Comparison of ENCODE assay signal across 8 cellular contexts in the genomic region with DNA sequence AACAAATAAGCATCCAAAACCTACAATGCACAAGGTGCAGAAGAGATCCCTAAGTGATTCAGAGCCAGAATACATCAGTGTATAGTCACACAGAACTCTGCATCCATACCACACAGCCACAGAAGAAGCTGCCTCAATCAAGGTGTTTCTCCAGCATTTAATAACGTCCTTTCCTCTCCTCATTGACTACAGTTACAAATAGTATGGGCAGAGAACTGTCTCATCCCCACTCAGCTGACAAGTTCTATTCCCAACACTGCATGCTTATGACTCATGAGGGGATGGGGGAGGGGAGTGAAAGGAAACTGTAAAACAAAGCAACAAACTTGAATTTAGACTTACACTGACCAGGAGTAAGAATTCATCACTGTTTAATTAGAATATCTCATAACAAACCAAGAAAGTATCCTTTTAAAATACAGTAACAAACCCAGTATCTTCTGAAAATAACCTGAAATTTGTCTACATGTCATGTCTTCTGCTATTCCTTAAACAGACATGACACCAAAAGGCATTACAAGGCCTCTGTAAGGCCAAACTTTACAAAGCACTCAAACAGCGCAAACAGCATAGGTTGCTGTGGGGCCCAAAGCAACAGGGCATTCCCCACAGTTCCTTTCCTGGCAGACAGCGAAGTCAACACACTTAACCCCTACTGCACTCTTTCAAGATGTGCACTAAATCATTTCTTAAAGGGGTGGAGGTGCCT. TPM values are rescaled to one million over a fixed set of nuclear protein-coding genes. Genes with fewer than 3 reads are reported as not detected.
A peak's percentile ranks its signal among the peaks of the same experiment; 100 is the strongest.
DNase-seq lines count a peak whose midpoint lies in the region; FAIRE-seq and TF ChIP-seq lines count a peak whose summit lies in the region.

No MANE protein-coding gene starts in this region.

- peak; percentile 72 for FAIRE-seq in islet of Langerhans (lab: Jason Lieb, UNC)

- POLR2A ChIA-PET in HEK293 (lab: Yijun Ruan, JAX) (no interaction called here), MCF 10A (lab: Yijun Ruan, JAX) (interaction anchor here (0.6 to 5.2 kb wide), 9 partner anchors 8 to 97 kb away, joined by 3 to 44 read pairs (median 4); no protein-coding TSS in a partner anchor)

- H3K4me3 Mint-ChIP-seq in Calu3 (ENCODE audit: low read depth, unreplicated experiment) (peak overlapping the region; percentile 8), MCF 10A (ENCODE audit: unreplicated experiment) (peak overlapping the region; percentile 19)

- H3K4me3 ChIP-seq in HEK293 (ENCODE audit: low read depth, low read length), result no peak overlapping the region

- no peaks in the 10 kb centered on the region; a peak in 1 of 3 replicates for H3K36me3 ChIP-seq in HEK293 (ENCODE audit: control insufficient read depth in 2 of 2, insufficient read depth in 1 of 2, low read length in 2 of 2)

- no peaks in the 10 kb centered on the region for H3K9me3 Mint-ChIP-seq in Calu3 (ENCODE audit: low read depth, unreplicated experiment)
- H3K9me3 Mint-ChIP-seq in MCF 10A (ENCODE audit: unreplicated experiment), result no peaks in the 10 kb centered on the region

- TF ChIP-seq CTCF in Calu3 (IDR thresholded peaks at IDR 0.05; ENCODE audit: unreplicated experiment) (no peak), HEK293 (tag by site-specific recombination; IDR thresholded peaks at IDR 0.05) (no peak), MCF 10A (IDR thresholded peaks at IDR 0.05; ENCODE audit: unreplicated experiment) (no peak)

- no peaks in the 10 kb centered on the region for H3K9me3 ChIP-seq in HEK293 (ENCODE audit: control insufficient read depth, insufficient read depth, low read depth, low read length)

- H3K4me1 ChIP-seq in HEK293 (ENCODE audit: control insufficient read depth, insufficient read depth, low read length), result peaks cover 18% of the 10 kb centered on the region

- peak; percentile 48 for DNase-seq in Calu3
- DNase-seq in RPMI7951 (ENCODE audit: low read depth), result peak; percentile 74
- peak; percentile 83 for DNase-seq in MCF 10A (ENCODE audit: unreplicated experiment)
- peak; percentile 70 for DNase-seq in smooth muscle cell of the brain vasculature (ENCODE audit: low read depth, low spot score)
- no peak for DNase-seq in DMS153 treated with DMSO at 0.1 percent for 48 hours (lab: John Stamatoyannopoulos, UW; ENCODE audit: unreplicated experiment)
- no peak for DNase-seq in NCI-H524 (lab: John Stamatoyannopoulos, UW)

- H3K36me3 Mint-ChIP-seq in Calu3 (ENCODE audit: insufficient read depth, unreplicated experiment) (peaks cover 20% of the 10 kb centered on the region), MCF 10A (ENCODE audit: insufficient read depth, unreplicated experiment) (peaks cover 20% of the 10 kb centered on the region)

- intact Hi-C loops in Calu3 (cut with micrococcal nuclease; ENCODE audit: unreplicated experiment), result no loop called here
- intact Hi-C loops in MCF 10A (cut with micrococcal nuclease), result no loop called here

- H3K27me3 Mint-ChIP-seq in Calu3 (ENCODE audit: unreplicated experiment), result no peaks in the 10 kb centered on the region
- no peaks in the 10 kb centered on the region for H3K27me3 Mint-ChIP-seq in MCF 10A (ENCODE audit: insufficient read depth, unreplicated experiment)

- H3K4me1 Mint-ChIP-seq in Calu3 (ENCODE audit: low read depth, unreplicated experiment), result peaks cover 42% of the 10 kb centered on the region
- peaks cover 35% of the 10 kb centered on the region for H3K4me1 Mint-ChIP-seq in MCF 10A (ENCODE audit: insufficient read depth, unreplicated experiment)

- CTCF ChIA-PET in Calu3 (lab: Charles Lee) (interaction anchor here (0.5 to 1.0 kb wide), 2 partner anchors 29 to 69 kb away, joined by 4 read pairs; partner anchors contain the start of gene CELF1), HEK293 (lab: Yijun Ruan, JAX) (interaction anchor here (1.2 to 1.6 kb wide), 2 partner anchors 14 to 28 kb away, joined by 3 read pairs; no protein-coding TSS in a partner anchor), MCF 10A (lab: Yijun Ruan, JAX) (interaction anchor here (0.9 kb wide), 2 partner anchors 30 to 113 kb away, joined by 3 to 4 read pairs; no protein-coding TSS in a partner anchor)

- BruUV-seq in Calu3 (replicated peaks; lab: Mats Ljungman, UMichigan) (no TSS peak), MCF 10A (replicated peaks; lab: Mats Ljungman, UMichigan) (no TSS peak)

- peak overlapping the region; percentile 27 for H3K27ac ChIP-seq in HEK293 (ENCODE audit: extremely low read depth, low read depth, low read length)

- H3K27ac Mint-ChIP-seq in Calu3 (ENCODE audit: unreplicated experiment) (peak overlapping the region; percentile 91), MCF 10A (ENCODE audit: low read depth, unreplicated experiment) (peak overlapping the region; percentile 47)

TF ChIP-seq in HEK293, 187 proteins besides CTCF, POLR2A, EP300 and RAD21 (continues in another document):
- TF ChIP-seq TCF7L2 (IDR thresholded peaks at IDR 0.05; ENCODE audit: borderline replicate concordance, low read depth, low read length) (no peak), ZNF660 (tag by site-specific recombination; IDR thresholded peaks at IDR 0.05) (no peak), SCRT1 (tag by site-specific recombination; IDR thresholded peaks at IDR 0.05; ENCODE audit: borderline replicate concordance) (peak; percentile 89), ZNF600 (tag by site-specific recombination; IDR thresholded peaks at IDR 0.05) (peak; percentile 91), ZNF692 (tag by site-specific recombination; IDR thresholded peaks at IDR 0.05) (peak; percentile 86), ZFP69B (tag by site-specific recombination; IDR thresholded peaks at IDR 0.05) (peak; percentile 92), KLF16 (tag by site-specific recombination; IDR thresholded peaks at IDR 0.05) (no peak), INSM2 (tag by site-specific recombination; IDR thresholded peaks at IDR 0.05) (0 out of 2 replicates have a peak, but pooled peaks have one; percentile 36), ZNF114 (tag by site-specific recombination; IDR thresholded peaks at IDR 0.05) (no peak), ZNF366 (tag by site-specific recombination; conservative IDR thresholded peaks at IDR 0.05) (peak; percentile 50; the same call in 1 of the 2 replicates), GLIS1 (tag by site-specific recombination; IDR thresholded peaks at IDR 0.05) (no peak), ZFP37 (tag by site-specific recombination; IDR thresholded peaks at IDR 0.05) (peak; percentile 28; the same call in 1 of the 2 replicates), ZSCAN23 (tag by site-specific recombination; IDR thresholded peaks at IDR 0.05) (0 out of 2 replicates have a peak, but pooled peaks have one; percentile 11), ZEB2 (tag by site-specific recombination; IDR thresholded peaks at IDR 0.05) (peak; percentile 20; the same call in 1 of the 2 replicates), BCL11A (tag by site-specific recombination; IDR thresholded peaks at IDR 0.05; ENCODE audit: low read depth) (no peak; the same call in 1 of the 2 replicates), ZNF629 (tag by site-specific recombination; IDR thresholded peaks at IDR 0.05) (peak; percentile 53), SCRT2 (tag by site-specific recombination; IDR thresholded peaks at IDR 0.05) (peak; percentile 94)
- TF ChIP-seq, protein P1, sequence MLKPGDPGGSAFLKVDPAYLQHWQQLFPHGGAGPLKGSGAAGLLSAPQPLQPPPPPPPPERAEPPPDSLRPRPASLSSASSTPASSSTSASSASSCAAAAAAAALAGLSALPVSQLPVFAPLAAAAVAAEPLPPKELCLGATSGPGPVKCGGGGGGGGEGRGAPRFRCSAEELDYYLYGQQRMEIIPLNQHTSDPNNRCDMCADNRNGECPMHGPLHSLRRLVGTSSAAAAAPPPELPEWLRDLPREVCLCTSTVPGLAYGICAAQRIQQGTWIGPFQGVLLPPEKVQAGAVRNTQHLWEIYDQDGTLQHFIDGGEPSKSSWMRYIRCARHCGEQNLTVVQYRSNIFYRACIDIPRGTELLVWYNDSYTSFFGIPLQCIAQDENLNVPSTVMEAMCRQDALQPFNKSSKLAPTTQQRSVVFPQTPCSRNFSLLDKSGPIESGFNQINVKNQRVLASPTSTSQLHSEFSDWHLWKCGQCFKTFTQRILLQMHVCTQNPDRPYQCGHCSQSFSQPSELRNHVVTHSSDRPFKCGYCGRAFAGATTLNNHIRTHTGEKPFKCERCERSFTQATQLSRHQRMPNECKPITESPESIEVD (tag by site-specific recombination; IDR thresholded peaks at IDR 0.05), result peak; percentile 36; the same call in 1 of the 2 replicates

RNA-seq across cellular contexts. Expression of gene CELF1, which starts 29.3 kb away (rescaled TPM):
- 150 and 157 TPM in 2 replicates for total RNA-seq in Calu3 (2022)
- 45.6 and 52.5 TPM in 2 replicates for total RNA-seq in RPMI7951 (2014; rRNA removed; shearing (Covaris generic))
- 173 and 189 TPM in 2 replicates for total RNA-seq in MCF 10A (2022)

RNA-seq across cellular contexts. Expression of gene PTPMT1, which starts 41.8 kb away (rescaled TPM):
- total RNA-seq in Calu3 (2022), result 49.0 and 49.7 TPM in 2 replicates
- total RNA-seq in RPMI7951 (2014; rRNA removed; shearing (Covaris generic)), result 86.9 and 103 TPM in 2 replicates
- 44.6 and 49.0 TPM in 2 replicates for total RNA-seq in MCF 10A (2022)

RNA-seq across cellular contexts. Expression of gene KBTBD4, which starts 55.1 kb away (rescaled TPM):
- 14.0 and 14.6 TPM in 2 replicates for total RNA-seq in Calu3 (2022)
- 19.9 and 20.3 TPM in 2 replicates for total RNA-seq in RPMI7951 (2014; rRNA removed; shearing (Covaris generic))
- total RNA-seq in MCF 10A (2022), result 8.4 and 12.6 TPM in 2 replicates

RNA-seq across cellular contexts. Expression of gene NDUFS3, which starts 55.2 kb away (rescaled TPM):
- 104 and 107 TPM in 2 replicates for total RNA-seq in Calu3 (2022)
- total RNA-seq in RPMI7951 (2014; rRNA removed; shearing (Covaris generic)), result 78.8 and 95.5 TPM in 2 replicates
- total RNA-seq in MCF 10A (2022), result 117 and 120 TPM in 2 replicates

Comparison
In these comparisons a context has a peak if more than half of its experiments do, and no peak if none do; other contexts are left out.
1. DNase-seq: peak in Calu3 (single experiment), RPMI7951 (single experiment), MCF 10A (single experiment) and smooth muscle cell of the brain vasculature (single experiment); none in DMS153 treated with DMSO at 0.1 percent for 48 hours (single experiment) and NCI-H524 (0 of 2).